Comparison of ENCODE assay signal across 8 cellular contexts in genomic region chr10:31322647-31323046, GRCh38. TPM values are rescaled to one million over a fixed set of nuclear protein-coding genes. Genes with fewer than 3 reads are reported as not detected.
DNase-seq lines count a peak whose midpoint lies in the region; ATAC-seq, FAIRE-seq and TF ChIP-seq lines count a peak whose summit lies in the region.

No MANE protein-coding gene starts in this region.

- H3K27me3 ChIP-seq in DND-41 (ENCODE audit: insufficient read depth, low read length, poor library complexity) (no peaks in the 10 kb centered on the region), Panc1 (ENCODE audit: control insufficient read depth, insufficient read depth, low read length) (no peaks in the 10 kb centered on the region)

- H3K36me3 ChIP-seq in DND-41 (ENCODE audit: insufficient read depth, low read length) (peaks cover 5% of the 10 kb centered on the region; the same call in 1 of the 2 replicates), Panc1 (ENCODE audit: control insufficient read depth, insufficient read depth, low read length) (no peaks in the 10 kb centered on the region)

- TF ChIP-seq CTCF in DND-41 (IDR thresholded peaks at IDR 0.05; ENCODE audit: borderline replicate concordance, extremely low read depth, low read length, poor library complexity, severe bottlenecking) (peak; percentile 59), Panc1 (IDR thresholded peaks at IDR 0.05) (peak; percentile 30; the same call in 1 of the 2 replicates), fibroblast of pulmonary artery (IDR thresholded peaks at IDR 0.05; ENCODE audit: low read length, missing control alignments) (peak; percentile 46)

- intact Hi-C loops in Panc1 (cut with micrococcal nuclease; ENCODE audit: unreplicated experiment) = no loop called here

- H3K4me3 ChIP-seq in DND-41 (ENCODE audit: low read depth in 1 of 2, low read length in 2 of 2) (peak overlapping the region in 1 of 2 experiments; percentile 85; a peak in 1 of 4 replicates), Panc1 (ENCODE audit: low read depth in 2 of 2, low read length in 2 of 2) (no peak overlapping the region), fibroblast of pulmonary artery (replicated peaks; ENCODE audit: low read depth, low read length) (peak overlapping the region; percentile 91)

- FAIRE-seq in A204.1 (lab: Jason Lieb, UNC) = peak; percentile 19

- in situ Hi-C loops in Panc1 (cut with HindIII; ENCODE audit: low pct_unique_long_range_greater_than_20kb, low sequenced_read_pairs) = no loop called here

- peaks cover 98% of the 10 kb centered on the region for H3K79me2 ChIP-seq in DND-41 (ENCODE audit: insufficient read depth, low read length)

- H4K20me1 ChIP-seq in DND-41 (ENCODE audit: insufficient read depth, low read length) = peaks cover 57% of the 10 kb centered on the region

- no peak overlapping the region for H2AFZ ChIP-seq in DND-41 (ENCODE audit: low read depth, low read length)

- CTCF ChIA-PET in Panc1 (lab: Charles Lee) = no interaction called here

- peak overlapping the region; percentile 74 for H3K4me2 ChIP-seq in DND-41 (ENCODE audit: insufficient read depth, low read length)

- H3K27ac ChIP-seq in DND-41 (ENCODE audit: low read length) (no peak overlapping the region), Panc1 (ENCODE audit: low read length) (no peak overlapping the region)

- 0 out of 2 replicates have a peak overlapping the region, but pooled peaks have one; percentile 89 for H3K9ac ChIP-seq in DND-41 (ENCODE audit: low read depth, low read length)

- ATAC-seq in DND-41 (ENCODE audit: insufficient read depth, low read depth) = no peak
- ATAC-seq in Panc1 = no peak
- ATAC-seq in GM19395 (IDR thresholded peaks at IDR 0.05; ENCODE audit: unreplicated experiment) = no peak
- no peak for ATAC-seq in GM21447 (IDR thresholded peaks at IDR 0.05; ENCODE audit: unreplicated experiment)

- POLR2A ChIA-PET in Panc1 (lab: Charles Lee) = no interaction called here

- no peak for DNase-seq in DND-41
- DNase-seq in Panc1 (ENCODE audit: low read depth, low spot score) = no peak
- DNase-seq in fibroblast of pulmonary artery (ENCODE audit: low read depth) = peak; percentile 20
- DNase-seq in AG20443 (ENCODE audit: low spot score) = no peak
- DNase-seq in inferior parietal cortex (ENCODE audit: extremely low spot score) = no peak

- H3K4me1 ChIP-seq in DND-41 (ENCODE audit: insufficient read depth, low read length) (peaks cover 50% of the 10 kb centered on the region), Panc1 (ENCODE audit: control insufficient read depth, insufficient read depth, low read length) (peaks cover 17% of the 10 kb centered on the region)

- H3K9me3 ChIP-seq in DND-41 (ENCODE audit: insufficient read depth, low read length, severe bottlenecking) = no peaks in the 10 kb centered on the region
- H3K9me3 ChIP-seq in Panc1 (ENCODE audit: control insufficient read depth, insufficient read depth, low read depth, low read length) = no peaks in the 10 kb centered on the region

- BruUV-seq in Panc1 (replicated peaks; lab: Mats Ljungman, UMichigan) = no TSS peak

RNA-seq across cellular contexts. Expression of gene ZEB1, which starts 3.6 kb away (rescaled TPM):
- total RNA-seq in Panc1 (2021; ENCODE audit: unreplicated experiment) = 31.5 TPM
- 13.0 TPM for polyA plus RNA-seq in Panc1 (2012; ENCODE audit: insufficient read length)
